In the genomic region with DNA sequence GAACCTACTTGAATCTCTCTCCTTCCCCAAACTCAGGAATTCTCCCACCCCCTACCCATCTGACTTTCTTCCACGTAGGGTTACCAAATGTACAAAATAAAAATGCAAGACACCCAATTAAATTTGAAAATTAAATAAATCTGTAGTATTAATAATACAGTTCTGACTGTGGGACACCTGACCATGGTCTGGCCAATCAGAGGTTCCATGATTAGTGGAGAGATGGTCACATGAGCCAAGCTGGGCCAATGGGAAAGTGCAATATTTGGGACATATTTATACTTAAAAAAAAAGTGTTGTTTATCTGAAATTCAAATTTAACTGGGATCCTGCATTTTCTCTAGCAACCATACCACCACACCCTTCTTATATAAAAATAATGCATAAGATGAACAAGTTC, we compare ENCODE assay signal across 19 cellular contexts. TPM values are rescaled to one million over a fixed set of nuclear protein-coding genes. Genes with fewer than 3 reads are reported as not detected.
DNase-seq lines count a peak whose midpoint lies in the region; ATAC-seq, FAIRE-seq and TF ChIP-seq lines count a peak whose summit lies in the region.
"Had no signal": no experiment of that assay in that cellular context is flagged by ENCODE, and none has a peak within 500 bp of the region (broad histone marks: within the 10 kb centered on the region; RNA-seq: fewer than 3 reads in every experiment).

No MANE protein-coding gene starts in this region.

- CTCF ChIA-PET in HCT116 (lab: Charles Lee) (interaction anchor here (0.6 to 3.2 kb wide), 3 partner anchors 42 to 266 kb away, joined by 4 to 15 read pairs (median 4); no protein-coding TSS in a partner anchor), WTC11 (lab: Charles Lee) (interaction anchor here (0.7 to 1.7 kb wide), 6 partner anchors 21 to 280 kb away, joined by 3 to 11 read pairs (median 5); no protein-coding TSS in a partner anchor), endothelial cell of umbilical vein (lab: Charles Lee) (interaction anchor here (1.0 to 6.6 kb wide), 5 partner anchors 50 to 266 kb away, joined by 5 to 76 read pairs (median 7); no protein-coding TSS in a partner anchor)

- no peak for TF ChIP-seq RAD21 in HCT116 (IDR thresholded peaks at IDR 0.05; ENCODE audit: low read depth)

- intact Hi-C loops in HCT116 (cut with micrococcal nuclease) (no loop called here), endothelial cell of umbilical vein (cut with micrococcal nuclease) (no loop called here), testis (cut with DNase I; ENCODE audit: low total_unique reads) (no loop called here)

- H3K4me3 Mint-ChIP-seq in WTC11, result no peak overlapping the region
- H3K4me3 Mint-ChIP-seq: activated CD8-positive, alpha-beta memory T cell treated with anti-CD3 and anti-CD28 coated beads, Interleukin-2, amount 10 ng/mL, durations not matched to agents 7 days and 5 days; activated T-cell treated with anti-CD3 and anti-CD28 coated beads, Interleukin-2, amount 50 U/mL, for 72 hours; stimulated activated effector memory CD8-positive, alpha-beta T cell treated with anti-CD3 and anti-CD28 coated beads, Interleukin-12 subunit alpha, Interleukin-12 subunit beta, amount 100 ng/mL, for 72 hours had no signal

- H3K36me3 ChIP-seq in HCT116 (ENCODE audit: control insufficient read depth in 1 of 2, insufficient read depth in 2 of 2, low read length in 2 of 2), result no peaks in the 10 kb centered on the region
- H3K36me3 ChIP-seq in endothelial cell of umbilical vein (ENCODE audit: control insufficient read depth in 2 of 2, extremely low read depth in 1 of 2, insufficient read depth in 2 of 2, low read length in 2 of 2), result no peaks in the 10 kb centered on the region
- no peaks in the 10 kb centered on the region for H3K36me3 ChIP-seq in osteoblast (ENCODE audit: insufficient read depth, low read length)
- H3K36me3 ChIP-seq in testis (ENCODE audit: low read depth, missing control alignments), result no peaks in the 10 kb centered on the region
- H3K36me3 ChIP-seq: adrenal gland, colonic mucosa, prostate gland, upper lobe of left lung had no signal

- no peak overlapping the region for H3K27ac Mint-ChIP-seq in WTC11
- H3K27ac Mint-ChIP-seq: activated CD8-positive, alpha-beta memory T cell treated with anti-CD3 and anti-CD28 coated beads, Interleukin-2, amount 10 ng/mL, durations not matched to agents 7 days and 5 days; activated T-cell treated with anti-CD3 and anti-CD28 coated beads, Interleukin-2, amount 50 U/mL, for 72 hours; stimulated activated effector memory CD8-positive, alpha-beta T cell treated with anti-CD3 and anti-CD28 coated beads, Interleukin-12 subunit alpha, Interleukin-12 subunit beta, amount 100 ng/mL, for 72 hours had no signal

- H3K9me3 ChIP-seq in HCT116 (ENCODE audit: control insufficient read depth in 1 of 2, insufficient read depth in 1 of 2, low read depth in 1 of 2, low read length in 2 of 2), result no peaks in the 10 kb centered on the region
- H3K9me3 ChIP-seq in endothelial cell of umbilical vein (replicated peaks; ENCODE audit: control insufficient read depth, insufficient read depth, low read length), result no peaks in the 10 kb centered on the region
- H3K9me3 ChIP-seq in osteoblast (ENCODE audit: low read depth, low read length), result no peaks in the 10 kb centered on the region
- no peaks in the 10 kb centered on the region for H3K9me3 ChIP-seq in testis
- H3K9me3 ChIP-seq: adrenal gland, colonic mucosa, prostate gland, upper lobe of left lung had no signal

- BruUV-seq in HCT116 (replicated peaks; lab: Mats Ljungman, UMichigan) (no TSS peak), endothelial cell of umbilical vein (replicated peaks; lab: Mats Ljungman, UMichigan) (no TSS peak)

- no peak for DNase-seq in HCT116 (ENCODE audit: low read depth, low spot score)
- no peak for DNase-seq in WTC11 (ENCODE audit: low spot score)
- DNase-seq in endothelial cell of umbilical vein (ENCODE audit: low read depth, low spot score), result peak; percentile 6
- no peak for DNase-seq in osteoblast (ENCODE audit: insufficient read length, low spot score, missing footprints)
- no peak for DNase-seq in activated CD4-positive, alpha-beta T cell treated with anti-CD3 and anti-CD28 coated beads, Interleukin-2, amount 50 U/mL, for 1 hour
- no peak for DNase-seq in testis
- DNase-seq: T1000 had no signal

- RAD21 ChIA-PET in HCT116 (lab: Charles Lee; ENCODE audit: low non-redundant PET in 1 of 2, low total read pairs in 2 of 2, uncharacterized antibody in 2 of 2, unreplicated experiment in 2 of 2), result no interaction called here

- no peak overlapping the region for H3K9ac ChIP-seq in HCT116 (ENCODE audit: low read length)
- H3K9ac ChIP-seq in endothelial cell of umbilical vein (replicated peaks; ENCODE audit: extremely low read depth, insufficient read depth, low read length), result no peak overlapping the region
- H3K9ac ChIP-seq: KMS-11 had no signal

- H4K20me1 ChIP-seq in HCT116 (ENCODE audit: insufficient read depth), result no peaks in the 10 kb centered on the region
- H4K20me1 ChIP-seq in endothelial cell of umbilical vein (replicated peaks; ENCODE audit: control insufficient read depth, extremely low read depth, insufficient read depth, low read length), result no peaks in the 10 kb centered on the region
- H4K20me1 ChIP-seq in osteoblast (ENCODE audit: insufficient read depth, low read length), result no peaks in the 10 kb centered on the region

- TF ChIP-seq CTCF in HCT116 (IDR thresholded peaks at IDR 0.05 in 2 of 3, conservative IDR thresholded peaks at IDR 0.05 in 1 of 3; ENCODE audit: borderline replicate concordance in 1 of 3, insufficient read depth in 1 of 3, low read depth in 2 of 3, low read length in 2 of 3) (no peak), WTC11 (IDR thresholded peaks at IDR 0.05) (no peak), endothelial cell of umbilical vein (IDR thresholded peaks at IDR 0.05; ENCODE audit: extremely low read depth in 1 of 2, insufficient read depth in 1 of 2, low read depth in 1 of 2, low read length in 2 of 2) (no peak), osteoblast (IDR thresholded peaks at IDR 0.05; ENCODE audit: extremely low read depth, low read depth, low read length) (no peak), testis (IDR thresholded peaks at IDR 0.05) (no peak)

- H3K27me3 ChIP-seq in HCT116 (ENCODE audit: insufficient read depth, low read length) (peaks cover 9% of the 10 kb centered on the region; the same call in 1 of the 2 replicates), endothelial cell of umbilical vein (ENCODE audit: control insufficient read depth in 2 of 2, insufficient read depth in 2 of 2, low read length in 2 of 2) (peaks cover 10 to 13% of the 10 kb centered on the region in 2 experiments), osteoblast (ENCODE audit: insufficient read depth, low read length) (peaks cover 13% of the 10 kb centered on the region), testis (no peaks in the 10 kb centered on the region)
- H3K27me3 ChIP-seq: adrenal gland, colonic mucosa, upper lobe of left lung had no signal

- dilution Hi-C loops in endothelial cell of umbilical vein (cut with MboI; ENCODE audit: extremely low pct_ligation_motif_present, low sequenced_read_pairs), result no loop called here

- H3K4me1 ChIP-seq in HCT116 (ENCODE audit: control insufficient read depth in 1 of 2, insufficient read depth in 2 of 2, low read length in 2 of 2), result no peaks in the 10 kb centered on the region
- no peaks in the 10 kb centered on the region for H3K4me1 ChIP-seq in endothelial cell of umbilical vein (ENCODE audit: control insufficient read depth, extremely low read depth, insufficient read depth, low read length)
- H3K4me1 ChIP-seq in osteoblast (ENCODE audit: insufficient read depth, low read length), result peaks cover 9% of the 10 kb centered on the region
- H3K4me1 ChIP-seq in testis, result no peaks in the 10 kb centered on the region
- H3K4me1 ChIP-seq: adrenal gland, colonic mucosa, prostate gland, upper lobe of left lung had no signal

- H3K27me3 Mint-ChIP-seq in WTC11 (ENCODE audit: low read depth), result peaks cover 3% of the 10 kb centered on the region; the same call in 1 of the 2 replicates

- no peak for FAIRE-seq in endothelial cell of umbilical vein (lab: Jason Lieb, UNC)
- FAIRE-seq: D721Med, GM12892 had no signal

- no peaks in the 10 kb centered on the region for H3K36me3 Mint-ChIP-seq in WTC11
- H3K36me3 Mint-ChIP-seq: activated CD8-positive, alpha-beta memory T cell treated with anti-CD3 and anti-CD28 coated beads, Interleukin-2, amount 10 ng/mL, durations not matched to agents 7 days and 5 days; stimulated activated effector memory CD8-positive, alpha-beta T cell treated with anti-CD3 and anti-CD28 coated beads, Interleukin-12 subunit alpha, Interleukin-12 subunit beta, amount 100 ng/mL, for 72 hours had no signal

- H3K9me3 Mint-ChIP-seq in WTC11, result peaks cover 3% of the 10 kb centered on the region; the same call in 1 of the 2 replicates
- H3K9me3 Mint-ChIP-seq: activated T-cell treated with anti-CD3 and anti-CD28 coated beads, Interleukin-2, amount 50 U/mL, for 72 hours; stimulated activated effector memory CD8-positive, alpha-beta T cell treated with anti-CD3 and anti-CD28 coated beads, Interleukin-12 subunit alpha, Interleukin-12 subunit beta, amount 100 ng/mL, for 72 hours had no signal

- 64 to 65% methylated on average over 1 of the region's 1 CpG for WGBS in testis, 2 donors

- H3K4me3 ChIP-seq in HCT116 (replicated peaks in 1 of 2; ENCODE audit: low read depth in 1 of 2, low read length in 2 of 2) (no peak overlapping the region), endothelial cell of umbilical vein (replicated peaks in 1 of 3; ENCODE audit: insufficient read depth in 1 of 3, low read depth in 1 of 3, low read length in 3 of 3) (no peak overlapping the region), osteoblast (ENCODE audit: insufficient read depth, low read length) (no peak overlapping the region), testis (no peak overlapping the region)
- H3K4me3 ChIP-seq: adrenal gland, colonic mucosa, prostate gland, upper lobe of left lung had no signal

- H3K79me2 ChIP-seq in HCT116 (ENCODE audit: insufficient read depth, low read length), result no peaks in the 10 kb centered on the region
- no peaks in the 10 kb centered on the region for H3K79me2 ChIP-seq in endothelial cell of umbilical vein (ENCODE audit: control insufficient read depth, insufficient read depth, low read length)
- H3K79me2 ChIP-seq in osteoblast (ENCODE audit: insufficient read depth, low read length), result no peaks in the 10 kb centered on the region

- H3K4me1 Mint-ChIP-seq in WTC11, result peaks cover 6% of the 10 kb centered on the region; the same call in 1 of the 2 replicates

- H3K4me2 ChIP-seq in HCT116 (ENCODE audit: low read length), result no peak overlapping the region
- no peak overlapping the region for H3K4me2 ChIP-seq in endothelial cell of umbilical vein (ENCODE audit: insufficient read depth, low read length)
- peak overlapping the region; percentile 4 for H3K4me2 ChIP-seq in osteoblast (ENCODE audit: insufficient read depth, low read length)
- H3K4me2 ChIP-seq: KMS-11 had no signal

- no peaks in the 10 kb centered on the region for H3K9me2 ChIP-seq in HCT116 (ENCODE audit: insufficient read depth)

- H3K27ac ChIP-seq in HCT116 (ENCODE audit: low read depth, low read length), result no peak overlapping the region
- H3K27ac ChIP-seq in endothelial cell of umbilical vein (ENCODE audit: insufficient read depth, low read depth, low read length), result no peak overlapping the region
- peak overlapping the region; percentile 55 for H3K27ac ChIP-seq in osteoblast (ENCODE audit: low read depth, low read length)
- H3K27ac ChIP-seq in testis, result no peak overlapping the region
- H3K27ac ChIP-seq: adrenal gland, colonic mucosa, KMS-11, prostate gland, upper lobe of left lung had no signal

- ATAC-seq in HCT116 (no peak), WTC11 (no peak), HG03457 (IDR thresholded peaks at IDR 0.05; ENCODE audit: unreplicated experiment) (no peak)

- TF ChIP-seq POLR2A in HCT116 (IDR thresholded peaks at IDR 0.05; ENCODE audit: borderline replicate concordance, extremely low read depth, insufficient read depth, insufficient read length) (no peak), endothelial cell of umbilical vein (IDR thresholded peaks at IDR 0.05; ENCODE audit: low read depth, low read length) (no peak), testis (IDR thresholded peaks at IDR 0.05) (no peak)

- H2AFZ ChIP-seq in HCT116 (ENCODE audit: low read depth, low read length, poor library complexity, severe bottlenecking) (peak overlapping the region; percentile 29), endothelial cell of umbilical vein (ENCODE audit: low read depth, low read length) (no peak overlapping the region), osteoblast (ENCODE audit: low read length) (peak overlapping the region; percentile 31)

- no peaks in the 10 kb centered on the region for H3K9me1 ChIP-seq in endothelial cell of umbilical vein (replicated peaks; ENCODE audit: control insufficient read depth, extremely low read depth, insufficient read depth, low read length)

- POLR2A ChIA-PET in HCT116 (lab: Charles Lee), result no interaction called here
- POLR2A ChIA-PET in WTC11 (lab: Charles Lee), result no interaction called here
- POLR2A ChIA-PET in endothelial cell of umbilical vein (lab: Charles Lee), result no interaction called here

RNA-seq across cellular contexts. Expression of a gene that starts 29.8 kb away (rescaled TPM):
- total RNA-seq in HCT116 (2021; ENCODE audit: unreplicated experiment) (4.1 TPM), WTC11 (2021) (7.1 to 8.1 TPM (median 8.0 TPM) in 3 replicates), endothelial cell of umbilical vein (5.5 and 7.8 TPM in 2 replicates), osteoblast (3.2 and 6.2 TPM in 2 replicates), testis (1 to 10 TPM; 4.8 to 5.0 TPM)
- 2.6 and 3.3 TPM in 2 replicates for polyA plus RNA-seq in HCT116 (2012)
- polyA plus RNA-seq in endothelial cell of umbilical vein (4.8 and 5.3 TPM in 2 replicates), testis (ENCODE audit: insufficient read depth, low read depth, low replicate concordance) (4.2 TPM)
- polyA plus RNA-seq in endothelial cell of umbilical vein (2011; cell fraction: cytosol; rRNA removed), result 3.6 and 3.9 TPM in 2 replicates
- 2.6 and 2.9 TPM in 2 replicates for polyA plus RNA-seq in endothelial cell of umbilical vein (2011; cell fraction: nucleus; rRNA removed)
- 2.3 and 3.3 TPM in 2 replicates for polyA plus RNA-seq in endothelial cell of umbilical vein (2012)
- polyA minus RNA-seq in endothelial cell of umbilical vein, result 5.2 and 7.4 TPM in 2 replicates
- polyA minus RNA-seq in endothelial cell of umbilical vein (2011; cell fraction: cytosol; rRNA and poly(A)+ RNA removed), result not detected
- 2.7 and 3.4 TPM in 2 replicates for polyA minus RNA-seq in endothelial cell of umbilical vein (2011; cell fraction: nucleus; rRNA and poly(A)+ RNA removed)
- total RNA-seq: Right ventricle myocardium superior had no signal
